In genomic region chr12:50564240-50564947, GRCh38 we compare ENCODE assay signal across 15 cellular contexts. TPM values are rescaled to one million over a fixed set of nuclear protein-coding genes. Genes with fewer than 3 reads are reported as not detected.
A peak's percentile ranks its signal among the peaks of the same experiment; 100 is the strongest.
DNase-seq lines count a peak whose midpoint lies in the region; ATAC-seq and TF ChIP-seq lines count a peak whose summit lies in the region.
"Had no signal": no experiment of that assay in that cellular context is flagged by ENCODE, and none has a peak within 500 bp of the region (broad histone marks: within the 10 kb centered on the region; RNA-seq: fewer than 3 reads in every experiment).

No MANE protein-coding gene starts in this region.

- H3K9me3 Mint-ChIP-seq in CD4-positive, alpha-beta T cell, result no peaks in the 10 kb centered on the region
- no peaks in the 10 kb centered on the region for H3K9me3 Mint-ChIP-seq in memory B cell
- no peaks in the 10 kb centered on the region for H3K9me3 Mint-ChIP-seq in activated CD8-positive, alpha-beta memory T cell treated with anti-CD3 and anti-CD28 coated beads, Interleukin-2, amount 10 ng/mL, durations not matched to agents 7 days and 5 days (ENCODE audit: low read depth)
- H3K9me3 Mint-ChIP-seq: activated CD4-positive, alpha-beta T cell treated with anti-CD3 and anti-CD28 coated beads, Interleukin-2, amount 10 ng/mL, durations not matched to agents 24 days and 14 days; stimulated activated naive CD8-positive, alpha-beta T cell treated with anti-CD3 and anti-CD28 coated beads, Interleukin-15, amount 100 ng/mL, for 72 hours; T-helper 1 cell treated with Interleukin-12 subunit alpha and Interleukin-12 subunit beta and Interleukin-4 antibody, amounts not matched to agents 30 μg/mL and 1 μg/mL, for 36 hours had no signal

- no peak for TF ChIP-seq CTCF in CD4-positive, alpha-beta T cell (IDR thresholded peaks at IDR 0.05)
- no peak for TF ChIP-seq CTCF in NB4 (IDR thresholded peaks at IDR 0.05; ENCODE audit: low read depth, low read length)

- H3K27me3 Mint-ChIP-seq in CD4-positive, alpha-beta T cell, result no peaks in the 10 kb centered on the region
- no peaks in the 10 kb centered on the region for H3K27me3 Mint-ChIP-seq in memory B cell
- H3K27me3 Mint-ChIP-seq in activated CD8-positive, alpha-beta memory T cell treated with anti-CD3 and anti-CD28 coated beads, Interleukin-2, amount 10 ng/mL, durations not matched to agents 7 days and 5 days, result no peaks in the 10 kb centered on the region
- H3K27me3 Mint-ChIP-seq: activated CD4-positive, alpha-beta T cell treated with anti-CD3 and anti-CD28 coated beads, Interleukin-2, amount 10 ng/mL, durations not matched to agents 24 days and 14 days; activated naive CD8-positive, alpha-beta T cell treated with anti-CD3 and anti-CD28 coated beads, Interleukin-2, amount 10 ng/mL, durations not matched to agents 7 days and 5 days; stimulated activated naive CD8-positive, alpha-beta T cell treated with anti-CD3 and anti-CD28 coated beads, Interleukin-15, amount 100 ng/mL, for 72 hours had no signal

- H3K4me3 ChIP-seq in NB4 (ENCODE audit: low read depth, low read length), result no peak overlapping the region
- H3K4me3 ChIP-seq: pancreas had no signal

- no peaks in the 10 kb centered on the region for H3K9me3 ChIP-seq in CD4-positive, alpha-beta T cell (ENCODE audit: control insufficient read depth, low read length)
- H3K9me3 ChIP-seq: pancreas had no signal

- peaks cover 75% of the 10 kb centered on the region for H3K4me1 Mint-ChIP-seq in CD4-positive, alpha-beta T cell (ENCODE audit: low read depth)
- peaks cover 40% of the 10 kb centered on the region for H3K4me1 Mint-ChIP-seq in memory B cell
- H3K4me1 Mint-ChIP-seq in activated CD8-positive, alpha-beta memory T cell treated with anti-CD3 and anti-CD28 coated beads, Interleukin-2, amount 10 ng/mL, durations not matched to agents 7 days and 5 days, result peaks cover 13% of the 10 kb centered on the region

- CTCF ChIA-PET in CD4-positive, alpha-beta T cell (lab: Charles Lee), result interaction anchor here (1.0 to 1.3 kb wide), 2 partner anchors 60 to 62 kb away, joined by 3 read pairs; partner anchors contain the start of gene DIP2B
- CTCF ChIA-PET in activated CD8-positive, alpha-beta memory T cell treated with anti-CD3 and anti-CD28 coated beads, Interleukin-2, amount 10 ng/mL, durations not matched to agents 7 days and 5 days (lab: Charles Lee), result no interaction called here

- intact Hi-C loops in CD4-positive, alpha-beta T cell (cut with DNase I, micrococcal nuclease), result loop anchor here in 1 of 2 experiments (5.0 kb wide), 1 partner anchor 33 kb away; no protein-coding TSS in a partner anchor

- ATAC-seq in CD4-positive, alpha-beta T cell (ENCODE audit: poor library complexity), result no peak
- ATAC-seq in memory B cell (ENCODE audit: low read depth) (no peak), HG03280 (IDR thresholded peaks at IDR 0.05; ENCODE audit: unreplicated experiment) (no peak)
- ATAC-seq in activated CD8-positive, alpha-beta memory T cell treated with anti-CD3 and anti-CD28 coated beads, Interleukin-2, amount 10 ng/mL, durations not matched to agents 7 days and 5 days, result no peak
- ATAC-seq: pancreas; stimulated activated naive CD8-positive, alpha-beta T cell treated with anti-CD3 and anti-CD28 coated beads, Interleukin-15, amount 100 ng/mL, for 72 hours had no signal

- POLR2A ChIA-PET in CD4-positive, alpha-beta T cell (lab: Charles Lee), result interaction anchor here (1.1 kb wide), 1 partner anchor 10 kb away, joined by 3 read pairs; no protein-coding TSS in a partner anchor

- no peak overlapping the region for H3K27ac ChIP-seq in CD4-positive, alpha-beta T cell (ENCODE audit: low read depth, low read length)
- H3K27ac ChIP-seq: pancreas had no signal

- no peaks in the 10 kb centered on the region for H3K36me3 Mint-ChIP-seq in CD4-positive, alpha-beta T cell (ENCODE audit: low read depth)
- peaks cover 4% of the 10 kb centered on the region for H3K36me3 Mint-ChIP-seq in memory B cell
- H3K36me3 Mint-ChIP-seq in activated CD8-positive, alpha-beta memory T cell treated with anti-CD3 and anti-CD28 coated beads, Interleukin-2, amount 10 ng/mL, durations not matched to agents 7 days and 5 days, result peaks cover 2% of the 10 kb centered on the region

- no peak overlapping the region for H3K4me3 Mint-ChIP-seq in CD4-positive, alpha-beta T cell
- no peak overlapping the region for H3K4me3 Mint-ChIP-seq in memory B cell
- H3K4me3 Mint-ChIP-seq in activated CD8-positive, alpha-beta memory T cell treated with anti-CD3 and anti-CD28 coated beads, Interleukin-2, amount 10 ng/mL, durations not matched to agents 7 days and 5 days, result no peak overlapping the region
- H3K4me3 Mint-ChIP-seq: activated CD4-positive, alpha-beta T cell treated with anti-CD3 and anti-CD28 coated beads, Interleukin-2, amount 10 ng/mL, durations not matched to agents 24 days and 14 days; activated naive CD8-positive, alpha-beta T cell treated with anti-CD3 and anti-CD28 coated beads, Interleukin-2, amount 10 ng/mL, durations not matched to agents 7 days and 5 days; stimulated activated naive CD8-positive, alpha-beta T cell treated with anti-CD3 and anti-CD28 coated beads, Interleukin-15, amount 100 ng/mL, for 72 hours; T-helper 1 cell treated with Interleukin-12 subunit alpha and Interleukin-12 subunit beta and Interleukin-4 antibody, amounts not matched to agents 30 μg/mL and 1 μg/mL, for 36 hours had no signal

- peak overlapping the region; percentile 5 for H3K27ac Mint-ChIP-seq in CD4-positive, alpha-beta T cell
- H3K27ac Mint-ChIP-seq in memory B cell, result peak overlapping the region; percentile 67
- no peak overlapping the region for H3K27ac Mint-ChIP-seq in activated CD8-positive, alpha-beta memory T cell treated with anti-CD3 and anti-CD28 coated beads, Interleukin-2, amount 10 ng/mL, durations not matched to agents 7 days and 5 days
- H3K27ac Mint-ChIP-seq: activated CD4-positive, alpha-beta T cell treated with anti-CD3 and anti-CD28 coated beads, Interleukin-2, amount 10 ng/mL, durations not matched to agents 24 days and 14 days; activated naive CD8-positive, alpha-beta T cell treated with anti-CD3 and anti-CD28 coated beads, Interleukin-2, amount 10 ng/mL, durations not matched to agents 7 days and 5 days; stimulated activated naive CD8-positive, alpha-beta T cell treated with anti-CD3 and anti-CD28 coated beads, Interleukin-15, amount 100 ng/mL, for 72 hours; T-helper 1 cell treated with Interleukin-12 subunit alpha and Interleukin-12 subunit beta and Interleukin-4 antibody, amounts not matched to agents 30 μg/mL and 1 μg/mL, for 36 hours had no signal

- no peak for DNase-seq in CD4-positive, alpha-beta T cell
- peak; percentile 45 for DNase-seq in NB4 (ENCODE audit: low read depth)
- peak; percentile 39 for DNase-seq in cerebellar cortex (ENCODE audit: low spot score)
- DNase-seq in memory B cell (ENCODE audit: low spot score in 2 of 2), result no peak
- no peak for DNase-seq in GM19240 (ENCODE audit: insufficient read length, low spot score)
- no peak for DNase-seq in activated CD8-positive, alpha-beta memory T cell treated with anti-CD3 and anti-CD28 coated beads, Interleukin-2, amount 10 ng/mL, durations not matched to agents 7 days and 5 days
- DNase-seq in NCI-H2029 treated with DMSO at 0.1 percent for 48 hours (lab: John Stamatoyannopoulos, UW), result no peak
- DNase-seq: activated CD4-positive, alpha-beta T cell treated with anti-CD3 and anti-CD28 coated beads, Interleukin-2, amount 10 ng/mL, durations not matched to agents 24 days and 14 days; activated naive CD8-positive, alpha-beta T cell treated with anti-CD3 and anti-CD28 coated beads, Interleukin-2, amount 10 ng/mL, durations not matched to agents 7 days and 5 days; central memory CD4-positive, alpha-beta T cell; NCI-H2029; pancreas; stimulated activated naive CD8-positive, alpha-beta T cell treated with anti-CD3 and anti-CD28 coated beads, Interleukin-15, amount 100 ng/mL, for 72 hours had no signal

- H3K27me3 ChIP-seq in CD4-positive, alpha-beta T cell (ENCODE audit: control insufficient read depth, insufficient read depth, low read length), result no peaks in the 10 kb centered on the region
- H3K27me3 ChIP-seq: pancreas had no signal

- TF ChIP-seq POLR2A in NB4 (IDR thresholded peaks at IDR 0.05; ENCODE audit: extremely low read depth, insufficient read length), result no peak

RNA-seq across cellular contexts. Expression of gene DIP2B, which starts 59.6 kb away (rescaled TPM):
- 10 to 100 TPM; 29.5 to 30.0 TPM for total RNA-seq in CD4-positive, alpha-beta T cell
- total RNA-seq in activated CD8-positive, alpha-beta memory T cell treated with anti-CD3 and anti-CD28 coated beads, Interleukin-2, amount 10 ng/mL, durations not matched to agents 7 days and 5 days, result 10 to 100 TPM; 14.7 to 14.8 TPM

Comparison
In these comparisons a context has a peak if more than half of its experiments do, and no peak if none do; other contexts are left out.
1. DNase-seq: peak in NB4 (single experiment) and cerebellar cortex (single experiment); none in CD4-positive, alpha-beta T cell (0 of 10), memory B cell (0 of 2), GM19240 (single experiment), activated CD8-positive, alpha-beta memory T cell treated with anti-CD3 and anti-CD28 coated beads, Interleukin-2, amount 10 ng/mL, durations not matched to agents 7 days and 5 days (single experiment) and NCI-H2029 treated with DMSO at 0.1 percent for 48 hours (single experiment).